ENCODE assay signal across 20 cellular contexts in genomic region chr22:42350373-42350772, GRCh38.
DNase-seq lines count a peak whose midpoint lies in the region; ATAC-seq, FAIRE-seq and TF ChIP-seq lines count a peak whose summit lies in the region.
"Had no signal": no experiment of that assay in that cellular context is flagged by ENCODE, and none has a peak within 500 bp of the region (broad histone marks: within the 10 kb centered on the region; RNA-seq: fewer than 3 reads in every experiment).

No MANE protein-coding gene starts in this region.

- no peak overlapping the region for H3K9ac ChIP-seq in SK-N-SH
- H3K9ac ChIP-seq in keratinocyte (ENCODE audit: control insufficient read depth, extremely low read depth, insufficient read depth, low read length) = no peak overlapping the region
- H3K9ac ChIP-seq: BLaER1 treated with 17β-estradiol and CSF1 and Interleukin-3, amounts not matched to agents 10 nM and 100 nM had no signal

- no peak overlapping the region for H3K27ac ChIP-seq in SK-N-SH (ENCODE audit: low read depth in 2 of 2, low read length in 1 of 2)
- H3K27ac ChIP-seq in HEK293 (ENCODE audit: extremely low read depth, low read depth, low read length) = no peak overlapping the region
- H3K27ac ChIP-seq in keratinocyte (ENCODE audit: control insufficient read depth, insufficient read depth, low read length) = no peak overlapping the region
- no peak overlapping the region for H3K27ac ChIP-seq in left ventricle myocardium inferior (replicated peaks)
- H3K27ac ChIP-seq: 22Rv1; A549; BLaER1 treated with 17β-estradiol and CSF1 and Interleukin-3, amounts not matched to agents 10 nM and 100 nM; C4-2B had no signal

- ATAC-seq in SK-N-SH treated with all-trans-retinoic acid at 6 μM for 48 hours = no peak
- ATAC-seq: A549; CD8-positive, alpha-beta T cell had no signal

- FAIRE-seq in keratinocyte (lab: Jason Lieb, UNC) = peak; percentile 51
- FAIRE-seq: A549, D721Med, G401.6, GM12891, GM19239 had no signal

- no peaks in the 10 kb centered on the region for H4K20me1 ChIP-seq in SK-N-SH (ENCODE audit: insufficient read depth)
- no peaks in the 10 kb centered on the region for H4K20me1 ChIP-seq in keratinocyte (ENCODE audit: control insufficient read depth, extremely low read depth, insufficient read depth, low read length)

- no peak for TF ChIP-seq RAD21 in SK-N-SH (IDR thresholded peaks at IDR 0.05; ENCODE audit: low read length)

- H3K9me3 ChIP-seq in SK-N-SH = no peaks in the 10 kb centered on the region
- no peaks in the 10 kb centered on the region for H3K9me3 ChIP-seq in HEK293 (ENCODE audit: control insufficient read depth, insufficient read depth, low read depth, low read length)
- no peaks in the 10 kb centered on the region for H3K9me3 ChIP-seq in keratinocyte (ENCODE audit: control insufficient read depth, low read depth, low read length)
- H3K9me3 ChIP-seq in left ventricle myocardium inferior (replicated peaks) = no peaks in the 10 kb centered on the region
- H3K9me3 ChIP-seq: A549, Caco-2 had no signal

- no peak overlapping the region for H3K4me3 ChIP-seq in SK-N-SH (ENCODE audit: low read depth in 2 of 2, low read length in 1 of 2)
- no peak overlapping the region for H3K4me3 ChIP-seq in HEK293 (ENCODE audit: low read depth, low read length)
- no peak overlapping the region for H3K4me3 ChIP-seq in keratinocyte (ENCODE audit: control insufficient read depth in 2 of 3, extremely low read depth in 1 of 3, insufficient read depth in 2 of 3, low read depth in 1 of 3, low read length in 3 of 3)
- H3K4me3 ChIP-seq in left ventricle myocardium inferior = no peak overlapping the region
- H3K4me3 ChIP-seq: A549; BLaER1 treated with 17β-estradiol and CSF1 and Interleukin-3, amounts not matched to agents 10 nM and 100 nM had no signal

- H3K27me3 ChIP-seq in SK-N-SH (ENCODE audit: insufficient read depth) = no peaks in the 10 kb centered on the region
- H3K27me3 ChIP-seq in keratinocyte (ENCODE audit: control insufficient read depth, extremely low read depth, insufficient read depth, low read length) = no peaks in the 10 kb centered on the region
- no peaks in the 10 kb centered on the region for H3K27me3 ChIP-seq in left ventricle myocardium inferior (ENCODE audit: low read depth)

- H3K9me2 ChIP-seq in SK-N-SH = no peaks in the 10 kb centered on the region

- H3F3A ChIP-seq in SK-N-SH (replicated peaks; ENCODE audit: insufficient read depth) = no peaks in the 10 kb centered on the region

- H3K79me2 ChIP-seq in SK-N-SH (ENCODE audit: insufficient read depth) = no peaks in the 10 kb centered on the region
- no peaks in the 10 kb centered on the region for H3K79me2 ChIP-seq in keratinocyte (ENCODE audit: control insufficient read depth, insufficient read depth, low read length)

- dilution Hi-C loops in keratinocyte (cut with MboI; ENCODE audit: extremely low pct_ligation_motif_present, low sequenced_read_pairs) = no loop called here

- POLR2A ChIA-PET in SK-N-SH (lab: Yijun Ruan, JAX) (no interaction called here), HEK293 (lab: Yijun Ruan, JAX) (no interaction called here)

- TF ChIP-seq CTCF in SK-N-SH (IDR thresholded peaks at IDR 0.05) (no peak), HEK293 (tag by site-specific recombination; IDR thresholded peaks at IDR 0.05) (no peak), keratinocyte (optimal IDR thresholded peaks at IDR 0.05 in 1 of 3, IDR thresholded peaks at IDR 0.05 in 1 of 3, conservative IDR thresholded peaks at IDR 0.05 in 1 of 3; ENCODE audit: extremely low read depth in 1 of 3, insufficient read depth in 2 of 3, low read length in 3 of 3) (no peak), left ventricle myocardium inferior (IDR thresholded peaks at IDR 0.05; ENCODE audit: borderline replicate concordance) (no peak)

- H3K36me3 ChIP-seq in SK-N-SH (replicated peaks in 1 of 2; ENCODE audit: control insufficient read depth in 1 of 2, insufficient read depth in 2 of 2, low read length in 1 of 2) = no peaks in the 10 kb centered on the region
- no peaks in the 10 kb centered on the region for H3K36me3 ChIP-seq in HEK293 (ENCODE audit: control insufficient read depth in 2 of 2, insufficient read depth in 1 of 2, low read length in 2 of 2)
- H3K36me3 ChIP-seq in keratinocyte (ENCODE audit: control insufficient read depth in 2 of 2, extremely low read depth in 1 of 2, insufficient read depth in 2 of 2, low read length in 2 of 2) = no peaks in the 10 kb centered on the region
- H3K36me3 ChIP-seq in left ventricle myocardium inferior = no peaks in the 10 kb centered on the region
- H3K36me3 ChIP-seq: BLaER1 treated with 17β-estradiol and CSF1 and Interleukin-3, amounts not matched to agents 10 nM and 100 nM had no signal

- DNase-seq in SK-N-SH (no peak), keratinocyte (ENCODE audit: low read depth, low spot score) (no peak), left ventricle myocardium inferior (no peak)
- DNase-seq: AML-193; Caco-2; Calu3; CD4-positive, alpha-beta T cell; CD8-positive, alpha-beta T cell; DMS79 treated with DMSO at 0.1 percent for 48 hours; GF-D8 had no signal

- peaks cover 0 to 12% of the 10 kb centered on the region in 2 experiments; a peak in 2 of 4 replicates for H3K4me1 ChIP-seq in SK-N-SH (ENCODE audit: control insufficient read depth in 1 of 2, insufficient read depth in 2 of 2, low read depth in 1 of 2, low read length in 1 of 2)
- H3K4me1 ChIP-seq in HEK293 (ENCODE audit: control insufficient read depth, insufficient read depth, low read length) = no peaks in the 10 kb centered on the region
- H3K4me1 ChIP-seq in keratinocyte (ENCODE audit: control insufficient read depth, extremely low read depth, insufficient read depth, low read length) = no peaks in the 10 kb centered on the region
- H3K4me1 ChIP-seq in left ventricle myocardium inferior = no peaks in the 10 kb centered on the region
- H3K4me1 ChIP-seq: A549, Caco-2 had no signal

- no peak for TF ChIP-seq EP300 in SK-N-SH (IDR thresholded peaks at IDR 0.05; ENCODE audit: borderline replicate concordance in 1 of 2, low read depth in 1 of 2, low read length in 1 of 2)

- WGBS in SK-N-SH (ENCODE audit: low lambda C conversion rate) = 90% methylated on average over 4 of the region's 4 CpGs

- CTCF ChIA-PET in SK-N-SH (lab: Yijun Ruan, JAX) = no interaction called here
- CTCF ChIA-PET in HEK293 (lab: Yijun Ruan, JAX) = no interaction called here

- intact Hi-C loops in left ventricle myocardium inferior (cut with micrococcal nuclease) = no loop called here

- H2AFZ ChIP-seq in SK-N-SH (ENCODE audit: low read depth) = no peak overlapping the region
- H2AFZ ChIP-seq in keratinocyte (ENCODE audit: control insufficient read depth, low read length) = no peak overlapping the region

- H3K4me2 ChIP-seq in SK-N-SH (no peak overlapping the region), keratinocyte (ENCODE audit: control insufficient read depth, extremely low read depth, insufficient read depth, low read depth, low read length) (no peak overlapping the region)
- H3K4me2 ChIP-seq: A549; BLaER1 treated with 17β-estradiol and CSF1 and Interleukin-3, amounts not matched to agents 10 nM and 100 nM had no signal

- no peaks in the 10 kb centered on the region for H3K9me1 ChIP-seq in keratinocyte (ENCODE audit: control insufficient read depth, extremely low read depth, insufficient read depth, low read length)

TF ChIP-seq in SK-N-SH treated with all-trans-retinoic acid at 6 μM for 48 hours, 23 proteins besides CTCF, POLR2A, EP300 and RAD21 (continues in another document):
- no peak for TF ChIP-seq ZFP3 (CRISPR knock-in tag; IDR thresholded peaks at IDR 0.05)
- no peak for TF ChIP-seq CSDC2 (CRISPR knock-in tag; IDR thresholded peaks at IDR 0.05)
- TF ChIP-seq SNAI2 (CRISPR knock-in tag; IDR thresholded peaks at IDR 0.05) = no peak

TF ChIP-seq in SK-N-SH, 30 proteins besides CTCF, POLR2A, EP300 and RAD21 (continues in another document):
- TF ChIP-seq FOSL2 (IDR thresholded peaks at IDR 0.05; ENCODE audit: borderline replicate concordance, low read depth) (no peak), IRF3 (IDR thresholded peaks at IDR 0.05; ENCODE audit: low read depth, low read length) (no peak), GABPA (IDR thresholded peaks at IDR 0.05; ENCODE audit: low read depth) (no peak), SIN3A (IDR thresholded peaks at IDR 0.05; ENCODE audit: borderline replicate concordance, low read depth, low read length) (no peak), NRF1 (IDR thresholded peaks at IDR 0.05; ENCODE audit: low read depth, low read length) (no peak)
- TF ChIP-seq, protein P1, sequence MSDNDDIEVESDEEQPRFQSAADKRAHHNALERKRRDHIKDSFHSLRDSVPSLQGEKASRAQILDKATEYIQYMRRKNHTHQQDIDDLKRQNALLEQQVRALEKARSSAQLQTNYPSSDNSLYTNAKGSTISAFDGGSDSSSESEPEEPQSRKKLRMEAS (IDR thresholded peaks at IDR 0.05; ENCODE audit: low read depth) = no peak

TF ChIP-seq in HEK293, 187 proteins besides CTCF, POLR2A, EP300 and RAD21 (continues in another document):
- TF ChIP-seq ZBTB8A (tag by site-specific recombination; IDR thresholded peaks at IDR 0.05) = no peak
- no peak for TF ChIP-seq ZNF549 (tag by site-specific recombination; IDR thresholded peaks at IDR 0.05)
- no peak for TF ChIP-seq REST (tag by site-specific recombination; IDR thresholded peaks at IDR 0.05)
- TF ChIP-seq ZFP69B (tag by site-specific recombination; IDR thresholded peaks at IDR 0.05) = no peak
- TF ChIP-seq ZNF677 (tag by site-specific recombination; IDR thresholded peaks at IDR 0.05) = no peak
